In the genomic region with DNA sequence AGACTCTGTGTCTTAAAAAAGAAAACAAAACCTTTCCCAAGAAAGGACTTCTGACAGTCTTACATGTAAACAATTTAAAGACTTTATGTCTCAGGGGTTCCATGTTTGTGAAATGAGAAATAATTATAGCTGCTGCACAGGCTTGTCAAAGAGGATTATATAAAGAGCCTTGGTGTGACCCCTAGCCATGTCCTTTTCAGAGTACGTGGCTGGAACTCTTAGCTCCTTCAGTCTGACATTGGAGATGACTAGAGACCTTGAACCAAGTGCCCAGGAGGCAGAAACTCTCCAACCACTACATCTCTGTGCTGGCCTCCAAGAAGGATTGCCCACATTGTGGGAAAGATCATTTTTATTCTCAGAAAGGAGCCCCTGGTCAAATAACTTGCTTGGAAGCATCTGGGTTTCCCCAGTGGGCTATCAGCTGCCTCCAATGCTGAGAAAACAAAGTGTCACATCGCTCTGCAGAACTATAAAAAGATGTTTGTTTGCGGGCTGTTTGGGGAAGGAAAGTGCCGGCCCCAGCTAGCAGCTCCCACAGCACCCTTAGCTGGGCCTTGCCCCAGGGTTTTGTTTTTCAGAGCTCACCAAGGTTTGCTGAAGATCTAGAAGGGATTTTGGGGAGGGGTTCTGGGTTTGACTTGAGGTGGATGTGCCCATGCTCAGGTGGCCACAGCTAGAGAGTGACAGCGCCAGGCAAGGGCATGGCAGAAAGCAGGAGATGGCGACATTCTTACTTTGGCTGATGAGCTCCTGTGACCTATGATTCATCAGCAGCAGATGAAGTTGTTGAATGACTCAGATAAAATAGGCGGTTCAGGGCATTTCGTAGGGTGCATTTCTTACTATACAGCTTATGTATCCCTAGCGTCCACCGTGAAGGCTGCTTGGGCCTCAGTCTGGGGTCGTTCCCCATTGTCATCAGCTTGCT, we compare ENCODE assay signal across 8 cellular contexts. TPM values are rescaled to one million over a fixed set of nuclear protein-coding genes. Genes with fewer than 3 reads are reported as not detected.
DNase-seq lines count a peak whose midpoint lies in the region; ATAC-seq, FAIRE-seq and TF ChIP-seq lines count a peak whose summit lies in the region.
"Not testable (repeated sequence)": the region's sequence is repeated elsewhere in the genome, so short reads cannot be mapped to it uniquely, and the experiment has no call there.

No MANE protein-coding gene starts in this region.

- H3K4me3 Mint-ChIP-seq in activated CD8-positive, alpha-beta T cell treated with anti-CD3 and anti-CD28 coated beads for 36 hours; chondrocyte (ENCODE audit: unreplicated experiment): not testable (repeated sequence)

- not testable (repeated sequence) for H2AFZ ChIP-seq in PC-9

- peaks cover 38% of the 10 kb centered on the region for H3K4me1 Mint-ChIP-seq in activated CD8-positive, alpha-beta T cell treated with anti-CD3 and anti-CD28 coated beads for 36 hours (ENCODE audit: low read depth)
- peaks cover 12% of the 10 kb centered on the region for H3K4me1 Mint-ChIP-seq in chondrocyte (ENCODE audit: low read depth)

- not testable (repeated sequence) for H3K9me3 ChIP-seq in A549; PC-9 (ENCODE audit: insufficient read depth, low read depth); heart right ventricle

- H3K4me2 ChIP-seq in A549 (peak overlapping the region; percentile 86), PC-9 (peak overlapping the region; percentile 52)

- not testable (repeated sequence) for TF ChIP-seq EP300 in A549 (IDR thresholded peaks at IDR 0.05)

- H3K9me2 ChIP-seq in PC-9 (ENCODE audit: insufficient read depth), result not testable (repeated sequence)

- not testable (repeated sequence) for TF ChIP-seq POLR2A in A549 (IDR thresholded peaks at IDR 0.05; ENCODE audit: low read length)

- not testable (repeated sequence) for TF ChIP-seq RAD21 in A549 (conservative IDR thresholded peaks at IDR 0.05 in 1 of 2, IDR thresholded peaks at IDR 0.05 in 1 of 2)

- not testable (repeated sequence) for BruUV-seq in PC-9 (replicated peaks; lab: Mats Ljungman, UMichigan)

- intact Hi-C loops in PC-9 (cut with micrococcal nuclease; ENCODE audit: unreplicated experiment); activated CD8-positive, alpha-beta T cell treated with anti-CD3 and anti-CD28 coated beads for 36 hours (cut with micrococcal nuclease); heart right ventricle (cut with DNase I): not testable (repeated sequence)

- ATAC-seq in A549 (peak; percentile 92 to 97), GM18511 (IDR thresholded peaks at IDR 0.05; ENCODE audit: unreplicated experiment) (peak; percentile 64), HG03442 (IDR thresholded peaks at IDR 0.05; ENCODE audit: unreplicated experiment) (peak; percentile 65), heart right ventricle (peak in 7 of 8 donors; percentile 36 to 82 (median 61))
- peak; percentile 95 for ATAC-seq in activated CD8-positive, alpha-beta T cell treated with anti-CD3 and anti-CD28 coated beads for 36 hours

- WGBS in A549 (ENCODE audit: missing lambda C conversion rate), result 18% methylated on average over 10 of the region's 11 CpGs
- WGBS in heart right ventricle, 2 donors, result 67 to 75% methylated on average over 6 to 7 of the region's 11 CpGs

- not testable (repeated sequence) for H3K27me3 ChIP-seq in PC-9 (ENCODE audit: insufficient read depth, low read depth); heart right ventricle

- DNase-seq in A549 (ENCODE audit: low read depth in 1 of 2, low spot score in 1 of 2) (peak in 1 of 2 experiments; percentile 61), PC-9 (peak; percentile 27 to 77), retinal pigment epithelial cell (ENCODE audit: low read depth) (peak; percentile 83)
- peak; percentile 68 for DNase-seq in activated CD8-positive, alpha-beta T cell treated with anti-CD3 and anti-CD28 coated beads for 36 hours
- DNase-seq in chondrocyte (ENCODE audit: low spot score); heart right ventricle: not testable (repeated sequence)

- H3K36me3 Mint-ChIP-seq in activated CD8-positive, alpha-beta T cell treated with anti-CD3 and anti-CD28 coated beads for 36 hours (ENCODE audit: low read depth), result not testable (repeated sequence)
- peaks cover 31% of the 10 kb centered on the region for H3K36me3 Mint-ChIP-seq in chondrocyte (ENCODE audit: low read depth)

- H3K4me1 ChIP-seq in A549 (peaks cover 30% of the 10 kb centered on the region), heart right ventricle (peaks cover 0 to 24% (median 3%) of the 10 kb centered on the region in 9 donors)
- not testable (repeated sequence) for H3K4me1 ChIP-seq in PC-9 (replicated peaks; ENCODE audit: insufficient read depth)

- not testable (repeated sequence) for H3K36me3 ChIP-seq in PC-9 (ENCODE audit: low read depth)
- peaks cover 0 to 72% (median 31%) of the 10 kb centered on the region in 9 donors for H3K36me3 ChIP-seq in heart right ventricle

- not testable (repeated sequence) for H3F3A ChIP-seq in PC-9 (ENCODE audit: insufficient read depth, low read depth)

- TF ChIP-seq CTCF in A549 (IDR thresholded peaks at IDR 0.05); PC-9 (conservative IDR thresholded peaks at IDR 0.05); activated CD8-positive, alpha-beta T cell treated with anti-CD3 and anti-CD28 coated beads for 36 hours (IDR thresholded peaks at IDR 0.05); chondrocyte (IDR thresholded peaks at IDR 0.05); heart right ventricle (IDR thresholded peaks at IDR 0.05); retinal pigment epithelial cell (conservative IDR thresholded peaks at IDR 0.05; ENCODE audit: low read depth, low read length): not testable (repeated sequence)

- H3K9me3 Mint-ChIP-seq in activated CD8-positive, alpha-beta T cell treated with anti-CD3 and anti-CD28 coated beads for 36 hours; chondrocyte (ENCODE audit: low read depth): not testable (repeated sequence)

- POLR2A ChIA-PET in A549 (lab: Yijun Ruan, JAX), result interaction anchor here (2.8 kb wide), 1 partner anchor 19 kb away, joined by 10 read pairs; no protein-coding TSS in a partner anchor
- POLR2A ChIA-PET in PC-9 (lab: Charles Lee; ENCODE audit: unreplicated experiment); activated CD8-positive, alpha-beta T cell treated with anti-CD3 and anti-CD28 coated beads for 36 hours (lab: Charles Lee): not testable (repeated sequence)

- not testable (repeated sequence) for H4K20me1 ChIP-seq in PC-9 (ENCODE audit: insufficient read depth)

- CTCF ChIA-PET in A549 (lab: Yijun Ruan, JAX), result interaction anchor here (0.7 to 1.1 kb wide), 3 partner anchors 10 to 78 kb away, joined by 3 to 4 read pairs (median 3); no protein-coding TSS in a partner anchor
- CTCF ChIA-PET in PC-9 (lab: Charles Lee); activated CD8-positive, alpha-beta T cell treated with anti-CD3 and anti-CD28 coated beads for 36 hours (lab: Charles Lee): not testable (repeated sequence)

- peak overlapping the region; percentile 80 to 89 for H3K27ac ChIP-seq in A549
- H3K27ac ChIP-seq in PC-9, result not testable (repeated sequence)
- peak overlapping the region in 7 of 10 donors; percentile 15 to 60 (median 45) for H3K27ac ChIP-seq in heart right ventricle

- FAIRE-seq in A549 (lab: Jason Lieb, UNC), result peak; percentile 98

- not testable (repeated sequence) for H3K4me3 ChIP-seq in A549; PC-9; heart right ventricle; retinal pigment epithelial cell (ENCODE audit: low read length)

- H3K79me2 ChIP-seq in PC-9 (ENCODE audit: low read depth), result not testable (repeated sequence)

- H3K27me3 Mint-ChIP-seq in activated CD8-positive, alpha-beta T cell treated with anti-CD3 and anti-CD28 coated beads for 36 hours; chondrocyte (ENCODE audit: low read depth): not testable (repeated sequence)

- H3K27ac Mint-ChIP-seq in activated CD8-positive, alpha-beta T cell treated with anti-CD3 and anti-CD28 coated beads for 36 hours, result peak overlapping the region; percentile 68
- peak overlapping the region; percentile 65 for H3K27ac Mint-ChIP-seq in chondrocyte (ENCODE audit: unreplicated experiment)

TF ChIP-seq in A549, 52 proteins besides CTCF, POLR2A, EP300 and RAD21:
- TF ChIP-seq FOSL2 (IDR thresholded peaks at IDR 0.05) (0 out of 2 replicates have a peak, but pooled peaks have one; percentile 34), FOSL2 (CRISPR knock-in tag; IDR thresholded peaks at IDR 0.05) (peak; percentile 80)

RNA-seq across cellular contexts. Expression of gene KCTD7, which starts 6.9 kb away (rescaled TPM):
- 10.3 and 11.7 TPM in 2 replicates for polyA plus RNA-seq in A549 (2011; rRNA removed)
- 8.3 and 9.9 TPM in 2 replicates for polyA plus RNA-seq in A549 (2012; cell fraction: cytosol; rRNA removed)
- polyA plus RNA-seq in A549 (2012; cell fraction: nucleus; rRNA removed), result 16.1 and 16.9 TPM in 2 replicates
- polyA plus RNA-seq in A549 (2017; fragmentation: RNase III; extraction: RNeasy Plus Mini Kit Qiagen cat#74134 plus additional on column Dnase treatment), result 7.4 to 9.7 TPM (median 8.1 TPM) in 3 replicates
- 14.8 and 17.3 TPM in 2 replicates for polyA minus RNA-seq in A549 (2011; rRNA and poly(A)+ RNA removed)
- 7.1 and 9.8 TPM in 2 replicates for total RNA-seq in PC-9 (2021)
- total RNA-seq in activated CD8-positive, alpha-beta T cell treated with anti-CD3 and anti-CD28 coated beads for 36 hours, result 1 to 10 TPM; 4.8 to 5.4 TPM
- total RNA-seq in chondrocyte, result 16.4 to 22.6 TPM (median 21.5 TPM) in 3 replicates
- 10 to 100 TPM in 3 of 10 donors, 1 to 10 TPM in 7; 7.3 to 13.6 (median 9.1) TPM for total RNA-seq in heart right ventricle
- polyA plus RNA-seq in heart right ventricle, result 1 to 10 TPM; 6.7 to 7.4 TPM
